In the genomic region with DNA sequence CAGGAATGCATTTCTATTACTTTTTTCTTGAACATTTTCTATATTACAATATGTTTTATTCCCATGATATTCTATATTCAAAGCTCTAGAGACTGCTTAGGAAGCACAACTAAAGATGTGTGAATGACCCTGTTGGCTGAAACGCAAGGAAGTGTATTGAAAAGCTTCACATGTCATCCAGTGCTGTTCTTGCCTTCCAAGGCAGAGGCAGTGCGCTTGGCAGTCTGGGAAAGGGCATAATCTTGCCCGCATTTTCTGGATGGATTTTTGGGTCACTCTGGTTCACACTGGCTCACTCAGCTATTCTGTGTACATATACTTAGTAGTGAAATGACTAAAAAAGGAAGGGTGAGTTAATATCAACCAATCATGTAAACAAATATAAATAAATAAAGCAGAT, we compare ENCODE assay signal across 14 cellular contexts.
"Had no signal": no experiment of that assay in that cellular context is flagged by ENCODE, and none has a peak within 500 bp of the region (broad histone marks: within the 10 kb centered on the region; RNA-seq: fewer than 3 reads in every experiment).

No MANE protein-coding gene starts in this region.

- ATAC-seq: activated CD8-positive, alpha-beta memory T cell treated with anti-CD3 and anti-CD28 coated beads, Interleukin-2, amount 10 ng/mL, durations not matched to agents 7 days and 5 days; activated naive CD4-positive, alpha-beta T cell treated with anti-CD3 and anti-CD28 coated beads, Interleukin-2, amount 50 U/mL, for 72 hours; gastrocnemius medialis; left lung had no signal

- DNase-seq: activated CD4-positive, alpha-beta T cell treated with anti-CD3 and anti-CD28 coated beads, Interleukin-2, amount 50 U/mL, for 4 hours; activated CD8-positive, alpha-beta memory T cell treated with anti-CD3 and anti-CD28 coated beads, Interleukin-2, amount 10 ng/mL, durations not matched to agents 7 days and 5 days; activated effector memory CD4-positive, alpha-beta T cell treated with Interleukin-2 at 50 U/mL for 16 hours; activated T-cell treated with anti-CD3 and anti-CD28 coated beads, Interleukin-2, amount 50 U/mL, for 24 hours; amniotic stem cell; effector CD4-positive, alpha-beta T cell; gastrocnemius medialis; islet precursor cell; left lung; mesendoderm; tibial artery had no signal

- H3K27me3 ChIP-seq: gastrocnemius medialis, left lung, right atrium auricular region, tibial artery had no signal

- H3K4me1 ChIP-seq: right atrium auricular region had no signal

- H3K4me3 ChIP-seq: gastrocnemius medialis, left lung, right atrium auricular region, skin epidermis, tibial artery had no signal

- H3K9me3 ChIP-seq: gastrocnemius medialis, left lung, right atrium auricular region, tibial artery had no signal

- H3K27ac ChIP-seq: gastrocnemius medialis, left lung, right atrium auricular region, skin epidermis, tibial artery had no signal

- H3K36me3 ChIP-seq: gastrocnemius medialis, right atrium auricular region, tibial artery had no signal
